19 cellular contexts compared by ENCODE assay signal in the genomic region with DNA sequence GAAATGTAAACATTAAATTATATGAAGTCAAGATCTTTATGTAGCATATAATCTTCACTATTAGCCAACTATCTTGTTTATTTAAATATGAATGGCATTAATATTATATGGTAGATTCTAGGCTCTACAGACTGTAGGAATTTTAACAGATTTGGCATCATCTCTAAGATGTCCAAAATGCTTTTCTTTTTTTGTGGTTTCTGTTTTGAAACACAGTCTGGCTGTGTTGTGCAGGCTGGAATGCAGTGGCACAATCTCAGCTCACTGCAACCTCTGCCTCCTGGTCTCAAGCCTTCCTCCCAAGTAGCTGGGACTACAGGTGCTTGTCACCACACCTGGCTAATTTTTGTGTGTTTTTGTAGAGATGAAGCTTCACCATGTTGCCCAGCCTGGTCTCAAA.
"Had no signal": no experiment of that assay in that cellular context is flagged by ENCODE, and none has a peak within 500 bp of the region (broad histone marks: within the 10 kb centered on the region; RNA-seq: fewer than 3 reads in every experiment).

No MANE protein-coding gene starts in this region.

- H3K36me3 ChIP-seq: esophagus squamous epithelium, left ventricle myocardium inferior, lower lobe of right lung, ovary, right atrium auricular region, sigmoid colon, stomach, thoracic aorta, transverse colon had no signal

- H3K4me1 ChIP-seq: left ventricle myocardium inferior, lower lobe of right lung, right atrium auricular region, sigmoid colon had no signal

- H3K4me3 ChIP-seq: esophagus squamous epithelium, left ventricle myocardium inferior, lower lobe of right lung, ovary, right atrium auricular region, sigmoid colon, stomach, thoracic aorta, transverse colon had no signal

- H3K9me3 ChIP-seq: esophagus squamous epithelium, left ventricle myocardium inferior, lower lobe of right lung, ovary, right atrium auricular region, sigmoid colon, stomach, thoracic aorta, transverse colon had no signal

- H3K27me3 ChIP-seq: esophagus squamous epithelium, foreskin keratinocyte, ovary, right atrium auricular region, sigmoid colon, stomach, transverse colon had no signal

- H3K27ac ChIP-seq: esophagus squamous epithelium, foreskin keratinocyte, left ventricle myocardium inferior, lower lobe of right lung, ovary, right atrium auricular region, sigmoid colon, stomach, thoracic aorta, transverse colon had no signal

- DNase-seq: cortex of kidney; effector memory CD8-positive, alpha-beta T cell; esophagus squamous epithelium; foreskin keratinocyte; kidney; left cardiac atrium; left ventricle myocardium inferior; lower lobe of right lung; natural killer cell; ovary; sigmoid colon; small intestine; stimulated activated CD4-positive, alpha-beta T cell treated with anti-CD3 and anti-CD28 coated beads, Interleukin-12 subunit alpha, Interleukin-12 subunit beta, amount 100 ng/mL, for 4 hours; stimulated activated naive CD4-positive, alpha-beta T cell; stomach; substantia nigra; transverse colon had no signal
